8 cellular contexts compared by ENCODE assay signal in the genomic region with DNA sequence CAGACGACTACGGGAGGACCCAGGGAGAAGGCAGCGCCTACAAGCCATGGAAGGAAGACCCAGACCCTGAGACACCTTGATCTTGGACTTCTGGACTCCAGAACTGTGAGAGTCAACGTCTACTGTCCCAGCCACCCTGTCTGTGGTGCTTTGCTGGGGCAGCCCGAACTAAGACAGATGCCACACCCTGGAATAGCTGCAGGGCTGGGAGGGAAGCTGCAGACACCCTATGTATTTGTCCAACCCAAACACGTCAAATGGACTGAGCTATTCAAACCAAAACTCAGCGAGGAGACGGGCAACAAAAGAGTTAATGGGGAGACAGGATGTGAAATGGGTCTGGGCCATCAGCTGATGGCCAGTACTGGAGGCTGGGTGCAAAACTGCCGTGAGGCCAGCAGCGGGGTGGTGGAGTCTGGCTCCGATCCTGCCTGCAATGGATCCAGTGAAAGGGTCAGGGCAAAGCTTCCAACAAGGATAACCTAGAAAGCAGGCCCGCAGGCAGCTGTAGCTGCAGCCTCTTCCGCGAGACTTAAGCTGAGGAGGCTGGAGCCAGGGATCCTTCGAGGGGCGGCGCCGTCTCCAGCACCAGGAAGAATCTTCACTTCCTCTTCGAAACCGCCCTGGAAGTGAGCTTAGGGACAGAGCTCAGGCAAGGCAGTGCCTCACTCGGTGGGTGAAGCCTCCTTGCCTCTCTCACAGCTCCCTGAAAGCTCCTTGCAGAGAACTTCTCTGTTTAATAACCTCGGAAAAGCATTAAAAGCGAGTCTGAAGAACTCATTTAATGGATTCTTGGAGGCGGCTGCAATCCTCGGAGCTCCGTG.
DNase-seq lines count a peak whose midpoint lies in the region; ATAC-seq and TF ChIP-seq lines count a peak whose summit lies in the region.

No MANE protein-coding gene starts in this region.

- H3K9me3 Mint-ChIP-seq in brain: peaks cover 2 to 16% (median 3%) of the 10 kb centered on the region in 5 experiments
- H3K9me3 Mint-ChIP-seq in activated CD8-positive, alpha-beta T cell treated with anti-CD3 and anti-CD28 coated beads, Interleukin-2, amount 10 ng/mL, durations not matched to agents 7 days and 5 days (ENCODE audit: insufficient read depth): no peaks in the 10 kb centered on the region
- no peaks in the 10 kb centered on the region for H3K9me3 Mint-ChIP-seq in activated CD8-positive, alpha-beta T cell treated with anti-CD3 and anti-CD28 coated beads for 36 hours
- H3K9me3 Mint-ChIP-seq in CD4-positive, alpha-beta T cell: no peaks in the 10 kb centered on the region

- CTCF ChIA-PET in activated CD8-positive, alpha-beta T cell treated with anti-CD3 and anti-CD28 coated beads, Interleukin-2, amount 10 ng/mL, durations not matched to agents 7 days and 5 days (lab: Charles Lee): no interaction called here
- CTCF ChIA-PET in activated CD8-positive, alpha-beta T cell treated with anti-CD3 and anti-CD28 coated beads for 36 hours (lab: Charles Lee): interaction anchor here (1.4 kb wide), 1 partner anchor 100 kb away, joined by 3 read pairs; no protein-coding TSS in a partner anchor
- CTCF ChIA-PET in CD4-positive, alpha-beta T cell (lab: Charles Lee): no interaction called here

- TF ChIP-seq CTCF in HL-60 (IDR thresholded peaks at IDR 0.05; ENCODE audit: insufficient read depth, low read length): no peak
- no peak for TF ChIP-seq CTCF in brain (conservative IDR thresholded peaks at IDR 0.05)
- no peak for TF ChIP-seq CTCF in activated CD8-positive, alpha-beta T cell treated with anti-CD3 and anti-CD28 coated beads for 36 hours (IDR thresholded peaks at IDR 0.05)
- no peak for TF ChIP-seq CTCF in CD4-positive, alpha-beta T cell (IDR thresholded peaks at IDR 0.05)

- H3K9ac ChIP-seq in stomach smooth muscle (ENCODE audit: low read length in 2 of 2): peak overlapping the region in 1 of 2 donors; percentile 71

- H3K27ac ChIP-seq in HL-60 (replicated peaks) (no peak overlapping the region), stomach smooth muscle (ENCODE audit: low read length) (peak overlapping the region; percentile 49)
- no peak overlapping the region for H3K27ac ChIP-seq in CD4-positive, alpha-beta T cell (ENCODE audit: low read depth, low read length)

- H3K4me1 ChIP-seq in stomach smooth muscle (ENCODE audit: control insufficient read depth, insufficient read depth, low read length): peaks cover 16% of the 10 kb centered on the region

- peak; percentile 11 to 15 for DNase-seq in HL-60 (ENCODE audit: low read depth in 1 of 2, low spot score in 1 of 2)
- peak; percentile 44 for DNase-seq in inferior parietal cortex (ENCODE audit: extremely low spot score)
- DNase-seq in activated CD8-positive, alpha-beta T cell treated with anti-CD3 and anti-CD28 coated beads, Interleukin-2, amount 10 ng/mL, durations not matched to agents 7 days and 5 days: no peak
- no peak for DNase-seq in activated CD8-positive, alpha-beta T cell treated with anti-CD3 and anti-CD28 coated beads for 36 hours
- no peak for DNase-seq in CD4-positive, alpha-beta T cell

- peak overlapping the region in 3 of 5 experiments; percentile 37 to 54 (median 53) for H3K4me3 Mint-ChIP-seq in brain
- no peak overlapping the region for H3K4me3 Mint-ChIP-seq in activated CD8-positive, alpha-beta T cell treated with anti-CD3 and anti-CD28 coated beads, Interleukin-2, amount 10 ng/mL, durations not matched to agents 7 days and 5 days
- H3K4me3 Mint-ChIP-seq in activated CD8-positive, alpha-beta T cell treated with anti-CD3 and anti-CD28 coated beads for 36 hours: no peak overlapping the region
- H3K4me3 Mint-ChIP-seq in CD4-positive, alpha-beta T cell: no peak overlapping the region

- POLR2A ChIA-PET in activated CD8-positive, alpha-beta T cell treated with anti-CD3 and anti-CD28 coated beads, Interleukin-2, amount 10 ng/mL, durations not matched to agents 7 days and 5 days (lab: Charles Lee): no interaction called here
- POLR2A ChIA-PET in activated CD8-positive, alpha-beta T cell treated with anti-CD3 and anti-CD28 coated beads for 36 hours (lab: Charles Lee): no interaction called here
- POLR2A ChIA-PET in CD4-positive, alpha-beta T cell (lab: Charles Lee): no interaction called here

- ATAC-seq in HG02870 (IDR thresholded peaks at IDR 0.05; ENCODE audit: unreplicated experiment): no peak
- ATAC-seq in activated CD8-positive, alpha-beta T cell treated with anti-CD3 and anti-CD28 coated beads, Interleukin-2, amount 10 ng/mL, durations not matched to agents 7 days and 5 days: no peak
- ATAC-seq in activated CD8-positive, alpha-beta T cell treated with anti-CD3 and anti-CD28 coated beads for 36 hours: no peak
- no peak for ATAC-seq in CD4-positive, alpha-beta T cell (ENCODE audit: poor library complexity)

- H3K36me3 Mint-ChIP-seq in brain: peaks cover 26% of the 10 kb centered on the region
- no peaks in the 10 kb centered on the region for H3K36me3 Mint-ChIP-seq in activated CD8-positive, alpha-beta T cell treated with anti-CD3 and anti-CD28 coated beads, Interleukin-2, amount 10 ng/mL, durations not matched to agents 7 days and 5 days (ENCODE audit: low read depth)
- H3K36me3 Mint-ChIP-seq in activated CD8-positive, alpha-beta T cell treated with anti-CD3 and anti-CD28 coated beads for 36 hours (ENCODE audit: low read depth): no peaks in the 10 kb centered on the region
- H3K36me3 Mint-ChIP-seq in CD4-positive, alpha-beta T cell (ENCODE audit: low read depth): no peaks in the 10 kb centered on the region

- H3K4me1 Mint-ChIP-seq in brain: peaks cover 33% of the 10 kb centered on the region
- no peaks in the 10 kb centered on the region for H3K4me1 Mint-ChIP-seq in activated CD8-positive, alpha-beta T cell treated with anti-CD3 and anti-CD28 coated beads, Interleukin-2, amount 10 ng/mL, durations not matched to agents 7 days and 5 days (ENCODE audit: low read depth)
- no peaks in the 10 kb centered on the region for H3K4me1 Mint-ChIP-seq in activated CD8-positive, alpha-beta T cell treated with anti-CD3 and anti-CD28 coated beads for 36 hours (ENCODE audit: low read depth)
- no peaks in the 10 kb centered on the region for H3K4me1 Mint-ChIP-seq in CD4-positive, alpha-beta T cell (ENCODE audit: low read depth)

- intact Hi-C loops in activated CD8-positive, alpha-beta T cell treated with anti-CD3 and anti-CD28 coated beads for 36 hours (cut with micrococcal nuclease): no loop called here
- intact Hi-C loops in CD4-positive, alpha-beta T cell (cut with DNase I, micrococcal nuclease): no loop called here

- H3K4me3 ChIP-seq in HL-60 (replicated peaks; ENCODE audit: insufficient read depth, low read length) (no peak overlapping the region), stomach smooth muscle (ENCODE audit: low read length in 2 of 2) (peak overlapping the region; percentile 62 to 76)

- no peaks in the 10 kb centered on the region for H3K36me3 ChIP-seq in stomach smooth muscle (ENCODE audit: control insufficient read depth in 2 of 2, insufficient read depth in 2 of 2, low read length in 2 of 2)

- no peaks in the 10 kb centered on the region for H3K9me3 ChIP-seq in stomach smooth muscle (ENCODE audit: control insufficient read depth in 2 of 2, low read length in 2 of 2)
- H3K9me3 ChIP-seq in CD4-positive, alpha-beta T cell (ENCODE audit: control insufficient read depth, low read length): no peaks in the 10 kb centered on the region

- peak overlapping the region in 2 of 5 experiments; percentile 79 to 81 for H3K27ac Mint-ChIP-seq in brain
- H3K27ac Mint-ChIP-seq in activated CD8-positive, alpha-beta T cell treated with anti-CD3 and anti-CD28 coated beads, Interleukin-2, amount 10 ng/mL, durations not matched to agents 7 days and 5 days: no peak overlapping the region
- H3K27ac Mint-ChIP-seq in activated CD8-positive, alpha-beta T cell treated with anti-CD3 and anti-CD28 coated beads for 36 hours: no peak overlapping the region
- H3K27ac Mint-ChIP-seq in CD4-positive, alpha-beta T cell: no peak overlapping the region

- H3K27me3 ChIP-seq in HL-60 (ENCODE audit: insufficient read depth, poor library complexity, severe bottlenecking) (no peaks in the 10 kb centered on the region), stomach smooth muscle (ENCODE audit: control insufficient read depth in 1 of 2, insufficient read depth in 2 of 2, low read length in 2 of 2) (no peaks in the 10 kb centered on the region)
- peaks cover 23% of the 10 kb centered on the region for H3K27me3 ChIP-seq in CD4-positive, alpha-beta T cell (ENCODE audit: control insufficient read depth, insufficient read depth, low read length)

- peaks cover 2% of the 10 kb centered on the region for H3K27me3 Mint-ChIP-seq in brain
- peaks cover 6% of the 10 kb centered on the region for H3K27me3 Mint-ChIP-seq in activated CD8-positive, alpha-beta T cell treated with anti-CD3 and anti-CD28 coated beads, Interleukin-2, amount 10 ng/mL, durations not matched to agents 7 days and 5 days (ENCODE audit: low read depth)
- H3K27me3 Mint-ChIP-seq in activated CD8-positive, alpha-beta T cell treated with anti-CD3 and anti-CD28 coated beads for 36 hours: peaks cover 27% of the 10 kb centered on the region
- peaks cover 49% of the 10 kb centered on the region for H3K27me3 Mint-ChIP-seq in CD4-positive, alpha-beta T cell

Comparison
In these comparisons a context has a peak if more than half of its experiments do, and no peak if none do; other contexts are left out.
1. DNase-seq: peak in HL-60 (2 of 2) and inferior parietal cortex (single experiment); none in activated CD8-positive, alpha-beta T cell treated with anti-CD3 and anti-CD28 coated beads, Interleukin-2, amount 10 ng/mL, durations not matched to agents 7 days and 5 days (single experiment), activated CD8-positive, alpha-beta T cell treated with anti-CD3 and anti-CD28 coated beads for 36 hours (single experiment) and CD4-positive, alpha-beta T cell (0 of 10).
2. H3K4me3 Mint-ChIP-seq: peak in brain (3 of 5); none in activated CD8-positive, alpha-beta T cell treated with anti-CD3 and anti-CD28 coated beads, Interleukin-2, amount 10 ng/mL, durations not matched to agents 7 days and 5 days (single experiment), activated CD8-positive, alpha-beta T cell treated with anti-CD3 and anti-CD28 coated beads for 36 hours (single experiment) and CD4-positive, alpha-beta T cell (single experiment).